ENCODE assay signal across 10 cellular contexts in genomic region chr1:51661081-51661518, GRCh38. TPM values are rescaled to one million over a fixed set of nuclear protein-coding genes. Genes with fewer than 3 reads are reported as not detected.
DNase-seq lines count a peak whose midpoint lies in the region; ATAC-seq and TF ChIP-seq lines count a peak whose summit lies in the region.
"Had no signal": no experiment of that assay in that cellular context is flagged by ENCODE, and none has a peak within 500 bp of the region (broad histone marks: within the 10 kb centered on the region; RNA-seq: fewer than 3 reads in every experiment).

No MANE protein-coding gene starts in this region.

- H3K36me3 Mint-ChIP-seq in activated CD4-positive, alpha-beta T cell treated with anti-CD3 and anti-CD28 coated beads, Interleukin-2, amount 10 ng/mL, durations not matched to agents 24 days and 14 days (ENCODE audit: low read depth) = no peaks in the 10 kb centered on the region

- ATAC-seq in HG03432 (IDR thresholded peaks at IDR 0.05; ENCODE audit: unreplicated experiment) = no peak

- DNase-seq in activated CD4-positive, alpha-beta T cell treated with anti-CD3 and anti-CD28 coated beads, Interleukin-2, amount 10 ng/mL, durations not matched to agents 24 days and 14 days = peak; percentile 15
- no peak for DNase-seq in activated CD4-positive, alpha-beta T cell treated with anti-CD3 and anti-CD28 coated beads, Interleukin-2, amount 50 U/mL, for 48 hours
- DNase-seq in cardiac fibroblast (ENCODE audit: low read depth in 2 of 2) = peak; percentile 94 to 98
- DNase-seq in left kidney (ENCODE audit: low read depth, low spot score) = peak; percentile 40
- no peak for DNase-seq in GM10266 (ENCODE audit: extremely low spot score)
- DNase-seq in stimulated activated CD4-positive, alpha-beta T cell treated with anti-CD3 and anti-CD28 coated beads, Interleukin-4, amount 100 ng/mL, for 1 hour = no peak
- no peak for DNase-seq in HPDE6-E6E7 (ENCODE audit: extremely low spot score)
- DNase-seq: 8988T, NCI-H2029 had no signal

- TF ChIP-seq CTCF in cardiac fibroblast (IDR thresholded peaks at IDR 0.05; ENCODE audit: low read depth, low read length) (no peak), GM10266 (IDR thresholded peaks at IDR 0.05; ENCODE audit: control insufficient read depth, insufficient read depth, low read depth, missing control alignments) (no peak)

- H3K4me3 Mint-ChIP-seq in activated CD4-positive, alpha-beta T cell treated with anti-CD3 and anti-CD28 coated beads, Interleukin-2, amount 10 ng/mL, durations not matched to agents 24 days and 14 days = no peak overlapping the region

- H3K27me3 Mint-ChIP-seq in activated CD4-positive, alpha-beta T cell treated with anti-CD3 and anti-CD28 coated beads, Interleukin-2, amount 10 ng/mL, durations not matched to agents 24 days and 14 days = no peaks in the 10 kb centered on the region

- intact Hi-C loops in activated CD4-positive, alpha-beta T cell treated with anti-CD3 and anti-CD28 coated beads, Interleukin-2, amount 10 ng/mL, durations not matched to agents 24 days and 14 days (cut with micrococcal nuclease) = no loop called here

- H3K9me3 Mint-ChIP-seq in activated CD4-positive, alpha-beta T cell treated with anti-CD3 and anti-CD28 coated beads, Interleukin-2, amount 10 ng/mL, durations not matched to agents 24 days and 14 days = no peaks in the 10 kb centered on the region

- no peak overlapping the region for H3K4me3 ChIP-seq in cardiac fibroblast (replicated peaks in 1 of 2; ENCODE audit: low read depth in 2 of 2, low read length in 2 of 2)

- no peak overlapping the region for H3K27ac Mint-ChIP-seq in activated CD4-positive, alpha-beta T cell treated with anti-CD3 and anti-CD28 coated beads, Interleukin-2, amount 10 ng/mL, durations not matched to agents 24 days and 14 days

- H3K4me1 Mint-ChIP-seq in activated CD4-positive, alpha-beta T cell treated with anti-CD3 and anti-CD28 coated beads, Interleukin-2, amount 10 ng/mL, durations not matched to agents 24 days and 14 days = no peaks in the 10 kb centered on the region

RNA-seq across cellular contexts. Expression of gene OSBPL9, which starts 44.2 kb away (rescaled TPM):
- total RNA-seq in activated CD4-positive, alpha-beta T cell treated with anti-CD3 and anti-CD28 coated beads, Interleukin-2, amount 10 ng/mL, durations not matched to agents 24 days and 14 days = 47.4 and 47.9 TPM in 2 replicates

Comparison
In these comparisons a context has a peak if more than half of its experiments do, and no peak if none do; other contexts are left out.
1. DNase-seq: peak in activated CD4-positive, alpha-beta T cell treated with anti-CD3 and anti-CD28 coated beads, Interleukin-2, amount 10 ng/mL, durations not matched to agents 24 days and 14 days (single experiment), cardiac fibroblast (2 of 2) and left kidney (single experiment); none in activated CD4-positive, alpha-beta T cell treated with anti-CD3 and anti-CD28 coated beads, Interleukin-2, amount 50 U/mL, for 48 hours (0 of 2), GM10266 (single experiment), stimulated activated CD4-positive, alpha-beta T cell treated with anti-CD3 and anti-CD28 coated beads, Interleukin-4, amount 100 ng/mL, for 1 hour (single experiment) and HPDE6-E6E7 (single experiment).